ENCODE assay signal across 24 cellular contexts in genomic region chr5:173534664-173535063, GRCh38.
"Had no signal": no experiment of that assay in that cellular context is flagged by ENCODE, and none has a peak within 500 bp of the region (broad histone marks: within the 10 kb centered on the region; RNA-seq: fewer than 3 reads in every experiment).

No MANE protein-coding gene starts in this region.

- H3K27me3 ChIP-seq: cardiac muscle cell, gastrocnemius medialis, thyroid gland had no signal

- DNase-seq: activated CD8-positive, alpha-beta memory T cell treated with anti-CD3 and anti-CD28 coated beads, Interleukin-2, amount 50 U/mL, for 48 hours; activated effector memory CD4-positive, alpha-beta T cell treated with Interleukin-2 at 50 U/mL for 16 hours; activated naive CD4-positive, alpha-beta T cell treated with anti-CD3 and anti-CD28 coated beads for 36 hours; activated naive CD8-positive, alpha-beta T cell treated with anti-CD3 and anti-CD28 coated beads, Interleukin-2, amount 10 ng/mL, durations not matched to agents 7 days and 5 days; activated T-cell treated with anti-CD3 and anti-CD28 coated beads, Interleukin-2, amount 50 U/mL, for 4 hours; amygdala; effector CD8-positive, alpha-beta T cell; hypothalamus; left colon; lower lobe of right lung; naive thymus-derived CD4-positive, alpha-beta T cell; occipital lobe; retina; stimulated activated CD4-positive, alpha-beta T cell treated with anti-CD3 and anti-CD28 coated beads, Interleukin-12 subunit alpha, Interleukin-12 subunit beta, amount 100 ng/mL, for 4 hours; stimulated activated CD4-positive, alpha-beta T cell treated with anti-CD3 and anti-CD28 coated beads, Interleukin-4, amount 100 ng/mL, for 4 hours; stimulated activated naive CD8-positive, alpha-beta T cell treated with anti-CD3 and anti-CD28 coated beads, Interleukin-15, Interleukin-2, amounts not matched to agents 100 U/mL and 50 U/mL, for 24 hours; T1000; thyroid gland had no signal

- ATAC-seq: activated T-cell treated with anti-CD3 and anti-CD28 coated beads, Interleukin-2, amount 50 U/mL, for 4 hours; left colon; lower lobe of right lung; naive thymus-derived CD4-positive, alpha-beta T cell; stimulated activated naive CD8-positive, alpha-beta T cell treated with anti-CD3 and anti-CD28 coated beads, Interleukin-15, Interleukin-2, amounts not matched to agents 100 U/mL and 50 U/mL, for 24 hours; WTC11 had no signal

- H3K9me3 ChIP-seq: gastrocnemius medialis, lower lobe of right lung, thyroid gland had no signal

- H3K4me1 ChIP-seq: lower lobe of right lung, thyroid gland had no signal

- H3K4me3 Mint-ChIP-seq: activated naive CD4-positive, alpha-beta T cell treated with anti-CD3 and anti-CD28 coated beads for 36 hours; activated naive CD8-positive, alpha-beta T cell treated with anti-CD3 and anti-CD28 coated beads, Interleukin-2, amount 10 ng/mL, durations not matched to agents 7 days and 5 days; activated T-cell treated with anti-CD3 and anti-CD28 coated beads, Interleukin-2, amount 50 U/mL, for 4 hours; dendritic cell treated with granulocyte-macrophage colony-stimulating factor and Interleukin-4, amounts not matched to agents 40 ng/mL and 50 ng/mL, for 4 days; naive thymus-derived CD4-positive, alpha-beta T cell; neural crest cell; WTC11 had no signal

- H3K36me3 Mint-ChIP-seq: activated naive CD8-positive, alpha-beta T cell treated with anti-CD3 and anti-CD28 coated beads, Interleukin-2, amount 10 ng/mL, durations not matched to agents 7 days and 5 days; naive thymus-derived CD4-positive, alpha-beta T cell; WTC11 had no signal

- H3K27me3 Mint-ChIP-seq: progenitor cell of endocrine pancreas had no signal

- H3K4me1 Mint-ChIP-seq: activated naive CD8-positive, alpha-beta T cell treated with anti-CD3 and anti-CD28 coated beads, Interleukin-2, amount 10 ng/mL, durations not matched to agents 7 days and 5 days; naive thymus-derived CD4-positive, alpha-beta T cell; neural crest cell had no signal

- H3K27ac Mint-ChIP-seq: activated naive CD4-positive, alpha-beta T cell treated with anti-CD3 and anti-CD28 coated beads for 36 hours; activated naive CD8-positive, alpha-beta T cell treated with anti-CD3 and anti-CD28 coated beads, Interleukin-2, amount 10 ng/mL, durations not matched to agents 7 days and 5 days; dendritic cell treated with granulocyte-macrophage colony-stimulating factor and Interleukin-4, amounts not matched to agents 40 ng/mL and 50 ng/mL, for 4 days; naive thymus-derived CD4-positive, alpha-beta T cell; progenitor cell of endocrine pancreas; WTC11 had no signal

- H3K4me3 ChIP-seq: cardiac muscle cell, gastrocnemius medialis, lower lobe of right lung, thyroid gland had no signal

- H3K36me3 ChIP-seq: cardiac muscle cell, gastrocnemius medialis, lower lobe of right lung, thyroid gland had no signal

- H3K9me3 Mint-ChIP-seq: activated naive CD4-positive, alpha-beta T cell treated with anti-CD3 and anti-CD28 coated beads for 36 hours; activated naive CD8-positive, alpha-beta T cell treated with anti-CD3 and anti-CD28 coated beads, Interleukin-2, amount 10 ng/mL, durations not matched to agents 7 days and 5 days; activated T-cell treated with anti-CD3 and anti-CD28 coated beads, Interleukin-2, amount 50 U/mL, for 4 hours; dendritic cell treated with granulocyte-macrophage colony-stimulating factor and Interleukin-4, amounts not matched to agents 40 ng/mL and 50 ng/mL, for 4 days; neural crest cell had no signal

- H3K27ac ChIP-seq: cardiac muscle cell, lower lobe of right lung, thyroid gland had no signal
